In genomic region chr7:130069179-130069977, GRCh38 we compare ENCODE assay signal across 8 cellular contexts. TPM values are rescaled to one million over a fixed set of nuclear protein-coding genes. Genes with fewer than 3 reads are reported as not detected.
DNase-seq lines count a peak whose midpoint lies in the region; ATAC-seq, FAIRE-seq and TF ChIP-seq lines count a peak whose summit lies in the region.

No MANE protein-coding gene starts in this region.

- DNase-seq in CD14-positive monocyte (ENCODE audit: low spot score) (no peak), NCI-H146 (lab: John Stamatoyannopoulos, UW) (peak; percentile 9), choroid plexus epithelial cell (ENCODE audit: low read depth) (no peak), GM12891 (ENCODE audit: insufficient read length, low spot score) (no peak), islet precursor cell (no peak)

- intact Hi-C loops in CD14-positive monocyte (cut with micrococcal nuclease): loop anchor here in 1 of 2 donors (5.0 kb wide), 1 partner anchor 763 kb away; no protein-coding TSS in a partner anchor

- H3K4me3 ChIP-seq in choroid plexus epithelial cell (ENCODE audit: low read depth, low read length): peak overlapping the region; percentile 76

- H3K4me3 Mint-ChIP-seq in CD14-positive monocyte (peak overlapping the region; percentile 89 to 94), nephron (peak overlapping the region; percentile 93 to 97 (median 95))

- peaks cover 33% of the 10 kb centered on the region for H3K4me1 Mint-ChIP-seq in CD14-positive monocyte
- peaks cover 37% of the 10 kb centered on the region for H3K4me1 Mint-ChIP-seq in nephron

- no peak for FAIRE-seq in GM12891 (lab: Jason Lieb, UNC)

- H3K36me3 Mint-ChIP-seq in CD14-positive monocyte (peaks cover 7 to 10% of the 10 kb centered on the region in 2 donors), nephron (ENCODE audit: low read depth) (peaks cover 9% of the 10 kb centered on the region)

- no peak for TF ChIP-seq CTCF in CD14-positive monocyte (IDR thresholded peaks at IDR 0.05)
- no peak for TF ChIP-seq CTCF in choroid plexus epithelial cell (conservative IDR thresholded peaks at IDR 0.05; ENCODE audit: low read depth, low read length)
- TF ChIP-seq CTCF in nephron (IDR thresholded peaks at IDR 0.05; ENCODE audit: unreplicated experiment in 3 of 3): no peak

- H3K9me3 Mint-ChIP-seq in CD14-positive monocyte (no peaks in the 10 kb centered on the region), nephron (no peaks in the 10 kb centered on the region)

- no peak for ATAC-seq in HG02798 (IDR thresholded peaks at IDR 0.05; ENCODE audit: poor library complexity, unreplicated experiment)
- no peak for ATAC-seq in activated CD4-positive, CD25-positive, alpha-beta regulatory T cell treated with anti-CD3 and anti-CD28 coated beads, Interleukin-2, amount 50 U/mL, for 24 hours

- TF ChIP-seq POLR2A in GM12891 (IDR thresholded peaks at IDR 0.05; ENCODE audit: low read depth, low read length): no peak

- H3K27ac Mint-ChIP-seq in CD14-positive monocyte (peak overlapping the region in 3 of 7 donors; percentile 85 to 94 (median 88)), nephron (peak overlapping the region; percentile 70 to 90 (median 84))

- H3K27me3 Mint-ChIP-seq in CD14-positive monocyte (ENCODE audit: low read depth in 3 of 3): peaks cover 0 to 3% (median 0%) of the 10 kb centered on the region in 3 donors
- no peaks in the 10 kb centered on the region for H3K27me3 Mint-ChIP-seq in nephron (ENCODE audit: low read depth)

TF ChIP-seq in GM12891, 5 proteins besides CTCF, POLR2A, EP300 and RAD21:
- no peak for TF ChIP-seq POU2F2 (IDR thresholded peaks at IDR 0.05; ENCODE audit: low read depth, low read length)
- no peak for TF ChIP-seq TAF1 (IDR thresholded peaks at IDR 0.05; ENCODE audit: low read depth, low read length)

RNA-seq across cellular contexts. Expression of gene KLHDC10, which starts 1.0 kb away (rescaled TPM):
- polyA plus RNA-seq in CD14-positive monocyte: 1 to 10 TPM; 1.1 to 2.9 TPM
- polyA plus RNA-seq in GM12891 (2012; ENCODE audit: low read depth, missing spikeins): 7.5 TPM

RNA-seq across cellular contexts. Expression of gene ZC3HC1, which starts 18.2 kb away (rescaled TPM):
- 1 to 10 TPM; 5.8 to 6.4 TPM for polyA plus RNA-seq in CD14-positive monocyte
- 14.8 TPM for polyA plus RNA-seq in GM12891 (2012; ENCODE audit: low read depth, missing spikeins)
